In the genomic region with DNA sequence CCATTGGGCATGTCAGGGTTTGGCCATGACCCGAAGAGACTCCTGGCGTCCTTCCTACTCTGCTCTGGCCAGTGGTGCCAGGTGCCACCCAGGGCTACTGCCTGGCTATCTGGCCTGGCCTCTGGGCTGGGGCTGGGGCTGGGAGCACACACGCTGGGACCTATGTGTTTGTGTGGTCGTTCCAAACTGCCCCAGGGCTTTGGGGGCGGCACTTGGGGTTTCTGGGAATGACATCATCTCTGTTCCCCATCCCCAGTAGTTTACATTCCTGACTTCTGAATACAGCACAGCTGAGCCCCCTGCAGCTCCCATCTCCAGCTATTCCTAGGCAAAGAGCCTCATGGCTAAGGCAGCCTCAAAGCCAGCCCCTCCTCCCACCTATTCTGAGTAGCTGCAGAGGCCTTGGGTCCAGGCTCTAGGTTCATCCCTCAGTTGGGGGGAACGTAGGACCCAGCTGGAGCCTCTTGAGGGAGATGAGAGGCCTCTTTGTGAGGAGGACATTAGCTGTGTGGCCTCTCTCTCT, we compare ENCODE assay signal across 1 cellular context.
TF ChIP-seq lines count a peak whose summit lies in the region.

No MANE protein-coding gene starts in this region.

TF ChIP-seq in A549, 52 proteins besides CTCF, POLR2A, EP300 and RAD21 (continued from another document):
- TF ChIP-seq, protein P1, sequence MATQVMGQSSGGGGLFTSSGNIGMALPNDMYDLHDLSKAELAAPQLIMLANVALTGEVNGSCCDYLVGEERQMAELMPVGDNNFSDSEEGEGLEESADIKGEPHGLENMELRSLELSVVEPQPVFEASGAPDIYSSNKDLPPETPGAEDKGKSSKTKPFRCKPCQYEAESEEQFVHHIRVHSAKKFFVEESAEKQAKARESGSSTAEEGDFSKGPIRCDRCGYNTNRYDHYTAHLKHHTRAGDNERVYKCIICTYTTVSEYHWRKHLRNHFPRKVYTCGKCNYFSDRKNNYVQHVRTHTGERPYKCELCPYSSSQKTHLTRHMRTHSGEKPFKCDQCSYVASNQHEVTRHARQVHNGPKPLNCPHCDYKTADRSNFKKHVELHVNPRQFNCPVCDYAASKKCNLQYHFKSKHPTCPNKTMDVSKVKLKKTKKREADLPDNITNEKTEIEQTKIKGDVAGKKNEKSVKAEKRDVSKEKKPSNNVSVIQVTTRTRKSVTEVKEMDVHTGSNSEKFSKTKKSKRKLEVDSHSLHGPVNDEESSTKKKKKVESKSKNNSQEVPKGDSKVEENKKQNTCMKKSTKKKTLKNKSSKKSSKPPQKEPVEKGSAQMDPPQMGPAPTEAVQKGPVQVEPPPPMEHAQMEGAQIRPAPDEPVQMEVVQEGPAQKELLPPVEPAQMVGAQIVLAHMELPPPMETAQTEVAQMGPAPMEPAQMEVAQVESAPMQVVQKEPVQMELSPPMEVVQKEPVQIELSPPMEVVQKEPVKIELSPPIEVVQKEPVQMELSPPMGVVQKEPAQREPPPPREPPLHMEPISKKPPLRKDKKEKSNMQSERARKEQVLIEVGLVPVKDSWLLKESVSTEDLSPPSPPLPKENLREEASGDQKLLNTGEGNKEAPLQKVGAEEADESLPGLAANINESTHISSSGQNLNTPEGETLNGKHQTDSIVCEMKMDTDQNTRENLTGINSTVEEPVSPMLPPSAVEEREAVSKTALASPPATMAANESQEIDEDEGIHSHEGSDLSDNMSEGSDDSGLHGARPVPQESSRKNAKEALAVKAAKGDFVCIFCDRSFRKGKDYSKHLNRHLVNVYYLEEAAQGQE (IDR thresholded peaks at IDR 0.05): no peak
- no peak for TF ChIP-seq HDAC2 (IDR thresholded peaks at IDR 0.05)
